ENCODE assay signal across 23 cellular contexts in the genomic region with DNA sequence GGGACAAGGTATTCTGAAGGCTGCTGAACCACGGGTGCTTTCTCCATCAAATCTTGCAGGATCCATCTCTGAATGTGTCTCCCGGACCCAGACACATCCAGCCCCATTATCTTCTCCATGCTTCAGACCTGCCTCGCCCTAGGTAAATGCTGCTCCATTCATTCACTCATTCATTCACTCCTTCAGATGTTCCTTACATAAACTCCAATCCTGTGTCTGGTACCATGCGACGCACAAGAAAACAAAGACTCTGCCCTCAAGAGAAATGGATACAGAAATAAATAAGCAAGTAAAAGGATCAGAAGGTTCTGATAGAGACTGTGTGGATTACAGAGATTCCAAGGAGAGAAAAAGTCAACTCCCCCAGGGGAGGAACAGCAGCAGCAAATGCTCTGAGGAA. TPM values are rescaled to one million over a fixed set of nuclear protein-coding genes. Genes with fewer than 3 reads are reported as not detected.
DNase-seq lines count a peak whose midpoint lies in the region; FAIRE-seq and TF ChIP-seq lines count a peak whose summit lies in the region.
"Had no signal": no experiment of that assay in that cellular context is flagged by ENCODE, and none has a peak within 500 bp of the region (broad histone marks: within the 10 kb centered on the region; RNA-seq: fewer than 3 reads in every experiment).

No MANE protein-coding gene starts in this region.

- H3K4me3 ChIP-seq in astrocyte (ENCODE audit: insufficient read depth, low read depth, low read length), result no peak overlapping the region
- H3K4me3 ChIP-seq in neuronal stem cell (ENCODE audit: low read length in 2 of 2), result no peak overlapping the region
- peak overlapping the region; percentile 13 for H3K4me3 ChIP-seq in skeletal muscle satellite cell (ENCODE audit: low read length)
- H3K4me3 ChIP-seq: HAP-1 had no signal

- H2AK5ac ChIP-seq in neuronal stem cell (ENCODE audit: low read depth, low read length), result no peak overlapping the region

- H3K79me2 ChIP-seq in astrocyte (ENCODE audit: insufficient read depth, low read length), result no peaks in the 10 kb centered on the region

- TF ChIP-seq CTCF in astrocyte (IDR thresholded peaks at IDR 0.05; ENCODE audit: insufficient read depth, low read depth, low read length), result no peak

- no peak overlapping the region for H3K23ac ChIP-seq in neuronal stem cell (ENCODE audit: low read depth, low read length, poor library complexity)

- no peak for FAIRE-seq in astrocyte (lab: Jason Lieb, UNC)
- FAIRE-seq: D721Med, G401.6, GM12891, H1 had no signal

- H3K79me1 ChIP-seq in neuronal stem cell (ENCODE audit: low read depth, low read length), result no peaks in the 10 kb centered on the region

- peak overlapping the region; percentile 40 for H2AFZ ChIP-seq in astrocyte (ENCODE audit: low read depth, low read length)
- H2AFZ ChIP-seq in neuronal stem cell (ENCODE audit: low read length), result peak overlapping the region; percentile 75

- no peak overlapping the region for H2BK12ac ChIP-seq in neuronal stem cell (ENCODE audit: low read length)

- H3K4me1 ChIP-seq in astrocyte (ENCODE audit: insufficient read depth, low read length), result no peaks in the 10 kb centered on the region
- peaks cover 0 to 3% of the 10 kb centered on the region in 2 donors for H3K4me1 ChIP-seq in neuronal stem cell (ENCODE audit: control insufficient read depth in 2 of 2, insufficient read depth in 1 of 2, low read depth in 1 of 2, low read length in 2 of 2)
- H3K4me1 ChIP-seq in skeletal muscle satellite cell (ENCODE audit: control insufficient read depth, insufficient read depth, low read length), result peaks cover 9% of the 10 kb centered on the region
- H3K4me1 ChIP-seq: HAP-1 had no signal

- no CpG with 5 or more reads among the region's 5 CpGs for WGBS in neuronal stem cell (ENCODE audit: extremely low coverage in 2 of 2, insufficient read length in 2 of 2, insufficient replicate concordance in 1 of 2), 2 donors

- H3K9me3 ChIP-seq in astrocyte (ENCODE audit: insufficient read depth, low read depth, low read length), result no peaks in the 10 kb centered on the region
- peaks cover 2% of the 10 kb centered on the region in 2 donors for H3K9me3 ChIP-seq in neuronal stem cell (replicated peaks in 1 of 2; ENCODE audit: control insufficient read depth in 2 of 2, insufficient read depth in 1 of 2, low read depth in 1 of 2, low read length in 2 of 2)
- H3K9me3 ChIP-seq in skeletal muscle satellite cell (replicated peaks; ENCODE audit: low read length), result no peaks in the 10 kb centered on the region
- H3K9me3 ChIP-seq: HAP-1 had no signal

- H3K14ac ChIP-seq in neuronal stem cell (ENCODE audit: low read length), result no peak overlapping the region

- no peak overlapping the region for H3K9ac ChIP-seq in astrocyte (ENCODE audit: low read length)
- no peak overlapping the region for H3K9ac ChIP-seq in neuronal stem cell (ENCODE audit: low read depth, low read length, poor library complexity)
- H3K9ac ChIP-seq in skeletal muscle satellite cell (ENCODE audit: low read depth, low read length), result no peak overlapping the region

- H2BK15ac ChIP-seq in neuronal stem cell (ENCODE audit: low read length), result no peak overlapping the region

- H3K36me3 ChIP-seq in astrocyte (ENCODE audit: insufficient read depth, low read length) (no peaks in the 10 kb centered on the region), neuronal stem cell (replicated peaks in 1 of 2; ENCODE audit: control insufficient read depth in 2 of 2, insufficient read depth in 2 of 2, low read length in 2 of 2) (no peaks in the 10 kb centered on the region), skeletal muscle satellite cell (ENCODE audit: insufficient read depth, low read length) (no peaks in the 10 kb centered on the region)
- H3K36me3 ChIP-seq: HAP-1 had no signal

- H4K20me1 ChIP-seq in astrocyte (ENCODE audit: insufficient read depth, low read length), result no peaks in the 10 kb centered on the region

- DNase-seq in activated CD8-positive, alpha-beta memory T cell treated with anti-CD3 and anti-CD28 coated beads for 24 hours, result peak; percentile 9
- no peak for DNase-seq in activated CD8-positive, alpha-beta memory T cell treated with anti-CD3 and anti-CD28 coated beads, Interleukin-2, amount 50 U/mL, for 4 hours
- DNase-seq in astrocyte (ENCODE audit: low read depth) (no peak), neuronal stem cell (ENCODE audit: low spot score) (no peak), GOT3 (lab: John Stamatoyannopoulos, UW) (no peak), mesenteric fat pad (ENCODE audit: low spot score) (no peak)
- no peak for DNase-seq in activated CD4-positive, alpha-beta memory T cell treated with anti-CD3 and anti-CD28 coated beads, Interleukin-2, amount 10 ng/mL, durations not matched to agents 7 days and 5 days
- DNase-seq: CD8-positive, alpha-beta T cell; COR-L47; DMS153; DMS79 treated with DMSO at 0.1 percent for 48 hours; EL had no signal

- POLR2A ChIA-PET in activated CD4-positive, alpha-beta memory T cell treated with anti-CD3 and anti-CD28 coated beads, Interleukin-2, amount 10 ng/mL, durations not matched to agents 7 days and 5 days (lab: Charles Lee), result no interaction called here

- H3K4ac ChIP-seq in neuronal stem cell (ENCODE audit: low read length), result no peak overlapping the region

- H4K8ac ChIP-seq in neuronal stem cell (ENCODE audit: low read depth, low read length), result no peak overlapping the region

- H4K91ac ChIP-seq in neuronal stem cell (ENCODE audit: low read depth, low read length, poor library complexity), result no peak overlapping the region

- peaks cover 6% of the 10 kb centered on the region for H3K4me1 Mint-ChIP-seq in astrocyte (ENCODE audit: low read depth, unreplicated experiment)
- peaks cover 11% of the 10 kb centered on the region for H3K4me1 Mint-ChIP-seq in activated CD4-positive, alpha-beta memory T cell treated with anti-CD3 and anti-CD28 coated beads, Interleukin-2, amount 10 ng/mL, durations not matched to agents 7 days and 5 days

- H3K36me3 Mint-ChIP-seq in astrocyte (ENCODE audit: low read depth, unreplicated experiment), result no peaks in the 10 kb centered on the region
- H3K36me3 Mint-ChIP-seq in activated CD4-positive, alpha-beta memory T cell treated with anti-CD3 and anti-CD28 coated beads, Interleukin-2, amount 10 ng/mL, durations not matched to agents 7 days and 5 days (ENCODE audit: low read depth), result no peaks in the 10 kb centered on the region
- H3K36me3 Mint-ChIP-seq: CD14-positive monocyte; CD8-positive, alpha-beta T cell had no signal

- CTCF ChIA-PET in activated CD4-positive, alpha-beta memory T cell treated with anti-CD3 and anti-CD28 coated beads, Interleukin-2, amount 10 ng/mL, durations not matched to agents 7 days and 5 days (lab: Charles Lee), result no interaction called here

- H2BK120ac ChIP-seq in neuronal stem cell (ENCODE audit: low read depth, low read length), result no peak overlapping the region

- H3K27me3 ChIP-seq in astrocyte (ENCODE audit: insufficient read depth, low read length), result peaks cover 7% of the 10 kb centered on the region
- peaks cover 0 to 27% (median 0%) of the 10 kb centered on the region in 3 experiments for H3K27me3 ChIP-seq in neuronal stem cell (ENCODE audit: control insufficient read depth in 3 of 3, insufficient read depth in 3 of 3, low read depth in 1 of 3, low read length in 3 of 3)
- peaks cover 16% of the 10 kb centered on the region for H3K27me3 ChIP-seq in skeletal muscle satellite cell (ENCODE audit: control insufficient read depth, insufficient read depth, low read length)

- no peak overlapping the region for H3K4me3 Mint-ChIP-seq in astrocyte (ENCODE audit: unreplicated experiment)
- no peak overlapping the region for H3K4me3 Mint-ChIP-seq in activated CD4-positive, alpha-beta memory T cell treated with anti-CD3 and anti-CD28 coated beads, Interleukin-2, amount 10 ng/mL, durations not matched to agents 7 days and 5 days
- H3K4me3 Mint-ChIP-seq: CD14-positive monocyte; CD8-positive, alpha-beta T cell had no signal

- H3K27ac Mint-ChIP-seq in astrocyte (ENCODE audit: unreplicated experiment), result no peak overlapping the region
- H3K27ac Mint-ChIP-seq in activated CD4-positive, alpha-beta memory T cell treated with anti-CD3 and anti-CD28 coated beads, Interleukin-2, amount 10 ng/mL, durations not matched to agents 7 days and 5 days, result no peak overlapping the region
- H3K27ac Mint-ChIP-seq: CD8-positive, alpha-beta T cell had no signal

- H2BK5ac ChIP-seq in neuronal stem cell (ENCODE audit: low read length), result no peak overlapping the region

- H3K4me2 ChIP-seq in astrocyte (ENCODE audit: low read length) (peak overlapping the region; percentile 23), neuronal stem cell (ENCODE audit: insufficient read depth, low read length, poor library complexity, severe bottlenecking) (no peak overlapping the region), skeletal muscle satellite cell (ENCODE audit: low read length) (peak overlapping the region; percentile 59)

- no peaks in the 10 kb centered on the region for H3K9me3 Mint-ChIP-seq in astrocyte (ENCODE audit: unreplicated experiment)
- no peaks in the 10 kb centered on the region for H3K9me3 Mint-ChIP-seq in activated CD4-positive, alpha-beta memory T cell treated with anti-CD3 and anti-CD28 coated beads, Interleukin-2, amount 10 ng/mL, durations not matched to agents 7 days and 5 days
- H3K9me3 Mint-ChIP-seq: CD14-positive monocyte; CD8-positive, alpha-beta T cell had no signal

- H3K27me3 Mint-ChIP-seq in astrocyte (ENCODE audit: low read depth, unreplicated experiment), result peaks cover 20% of the 10 kb centered on the region
- H3K27me3 Mint-ChIP-seq in activated CD4-positive, alpha-beta memory T cell treated with anti-CD3 and anti-CD28 coated beads, Interleukin-2, amount 10 ng/mL, durations not matched to agents 7 days and 5 days, result peaks cover 8% of the 10 kb centered on the region

- H3K18ac ChIP-seq in neuronal stem cell (ENCODE audit: low read length), result no peak overlapping the region

- H3K27ac ChIP-seq in astrocyte (ENCODE audit: low read depth, low read length) (no peak overlapping the region), neuronal stem cell (replicated peaks; ENCODE audit: low read length) (no peak overlapping the region)
- H3K27ac ChIP-seq: 22Rv1, HL-60 had no signal

RNA-seq across cellular contexts. Expression of gene PSMB7, which starts 7.9 kb away (rescaled TPM):
- 174 and 183 TPM in 2 replicates for total RNA-seq in astrocyte
- polyA plus RNA-seq in neuronal stem cell (2013, experiment 1 of 2), result 189 TPM
- 189 TPM for polyA plus RNA-seq in neuronal stem cell (2013, experiment 2 of 2)
- 244 and 299 TPM in 2 replicates for total RNA-seq in skeletal muscle satellite cell (2012; rRNA removed)
- total RNA-seq in activated CD4-positive, alpha-beta memory T cell treated with anti-CD3 and anti-CD28 coated beads, Interleukin-2, amount 10 ng/mL, durations not matched to agents 7 days and 5 days, result 100 to 1,000 TPM; 113 to 120 TPM
- 114 TPM for total RNA-seq in mesenteric fat pad

RNA-seq across cellular contexts. Expression of gene ADGRD2, which starts 27.1 kb away (rescaled TPM):
- total RNA-seq in astrocyte (not detected in 2 replicates), mesenteric fat pad (not detected)
- 0.54 TPM for polyA plus RNA-seq in neuronal stem cell (2013, experiment 1 of 2)
- 0.58 TPM for polyA plus RNA-seq in neuronal stem cell (2013, experiment 2 of 2)
- not detected in 2 replicates for total RNA-seq in skeletal muscle satellite cell (2012; rRNA removed)
- total RNA-seq in activated CD4-positive, alpha-beta memory T cell treated with anti-CD3 and anti-CD28 coated beads, Interleukin-2, amount 10 ng/mL, durations not matched to agents 7 days and 5 days, result not detected
- total RNA-seq: A673; CD8-positive, alpha-beta T cell had no signal
- polyA plus RNA-seq: BJ, CD14-positive monocyte had no signal
